In the genomic region with DNA sequence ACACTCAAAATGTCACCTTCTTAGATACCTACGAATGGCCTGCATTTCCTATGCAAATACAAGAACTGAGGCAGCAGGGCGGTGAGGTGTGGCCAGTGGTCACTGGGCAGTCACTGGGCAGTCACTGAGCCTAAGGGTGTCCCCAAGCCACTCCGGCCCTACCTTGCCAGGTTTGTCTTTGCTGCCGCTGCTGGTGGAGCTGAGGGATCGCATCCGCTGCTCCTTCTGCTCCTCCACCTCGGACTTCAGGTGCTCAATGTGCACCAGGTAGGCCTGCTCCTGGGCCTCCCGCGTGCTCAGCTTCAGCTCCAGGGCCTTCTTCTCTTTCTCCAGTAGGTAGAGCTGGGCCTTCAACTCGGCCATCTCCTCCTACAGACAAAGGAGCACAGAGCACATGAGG, we compare ENCODE assay signal across 13 cellular contexts.
DNase-seq lines count a peak whose midpoint lies in the region; ATAC-seq and TF ChIP-seq lines count a peak whose summit lies in the region.
"Had no signal": no experiment of that assay in that cellular context is flagged by ENCODE, and none has a peak within 500 bp of the region (broad histone marks: within the 10 kb centered on the region; RNA-seq: fewer than 3 reads in every experiment).

No MANE protein-coding gene starts in this region.

- H3F3A ChIP-seq in MM.1S (ENCODE audit: insufficient read depth, low read length) = peaks cover 38% of the 10 kb centered on the region

- no peaks in the 10 kb centered on the region for H3K9me2 ChIP-seq in MM.1S (replicated peaks; ENCODE audit: insufficient read depth, low read length)

- H3K27me3 ChIP-seq in MM.1S (replicated peaks; ENCODE audit: insufficient read depth, low read length) (no peaks in the 10 kb centered on the region), parathyroid adenoma (ENCODE audit: control insufficient read depth, insufficient read depth, low read length) (no peaks in the 10 kb centered on the region)

- no peaks in the 10 kb centered on the region for H3K9me3 Mint-ChIP-seq in WTC11
- H3K9me3 Mint-ChIP-seq: CD4-positive, alpha-beta memory T cell had no signal

- CTCF ChIA-PET in WTC11 (lab: Charles Lee) = interaction anchor here (0.6 to 1.5 kb wide), 2 partner anchors 75 to 302 kb away, joined by 3 read pairs; no protein-coding TSS in a partner anchor

- peaks cover 9% of the 10 kb centered on the region; the same call in 1 of the 2 replicates for H3K36me3 ChIP-seq in MM.1S (replicated peaks; ENCODE audit: insufficient read depth, low read length)
- H3K36me3 ChIP-seq in parathyroid adenoma (ENCODE audit: control insufficient read depth, insufficient read depth, low read length) = peaks cover 4% of the 10 kb centered on the region

- TF ChIP-seq CTCF in MM.1S (IDR thresholded peaks at IDR 0.05; ENCODE audit: low read length) (no peak), WTC11 (IDR thresholded peaks at IDR 0.05) (no peak), parathyroid adenoma (IDR thresholded peaks at IDR 0.05) (peak; percentile 54)

- H3K79me2 ChIP-seq in MM.1S (ENCODE audit: low read length) (peaks cover 37% of the 10 kb centered on the region), parathyroid adenoma (peaks cover 11% of the 10 kb centered on the region)

- peaks cover 17% of the 10 kb centered on the region for H3K36me3 Mint-ChIP-seq in WTC11

- POLR2A ChIA-PET in WTC11 (lab: Charles Lee) = no interaction called here

- peaks cover 73% of the 10 kb centered on the region for H3K4me1 ChIP-seq in MM.1S (ENCODE audit: low read length)
- peaks cover 60% of the 10 kb centered on the region for H3K4me1 ChIP-seq in parathyroid adenoma

- H3K4me3 Mint-ChIP-seq in WTC11 = no peak overlapping the region
- H3K4me3 Mint-ChIP-seq: CD4-positive, alpha-beta memory T cell had no signal

- H3K9ac ChIP-seq in MM.1S (ENCODE audit: low read length) = 0 out of 2 replicates have a peak overlapping the region, but pooled peaks have one; percentile 32
- no peak overlapping the region for H3K9ac ChIP-seq in parathyroid adenoma
- H3K9ac ChIP-seq: GM23248 had no signal

- 0 out of 2 replicates have a peak, but pooled peaks cover 4% of the 10 kb centered on the region for H3K4me1 Mint-ChIP-seq in WTC11

- H4K20me1 ChIP-seq in MM.1S (ENCODE audit: insufficient read depth, low read length) = no peaks in the 10 kb centered on the region

- H3K27ac ChIP-seq in MM.1S (ENCODE audit: low read length) (peak overlapping the region; percentile 90), parathyroid adenoma (peak overlapping the region; percentile 94)
- H3K27ac ChIP-seq: C4-2B, GM23248 had no signal

- no peaks in the 10 kb centered on the region for H3K9me3 ChIP-seq in MM.1S (replicated peaks; ENCODE audit: insufficient read depth, low read length)
- H3K9me3 ChIP-seq in parathyroid adenoma (ENCODE audit: control insufficient read depth, low read length) = no peaks in the 10 kb centered on the region

- ATAC-seq in WTC11 = peak; percentile 47
- peak; percentile 5 for ATAC-seq in left lobe of liver
- no peak for ATAC-seq in HG03457 (IDR thresholded peaks at IDR 0.05; ENCODE audit: unreplicated experiment)

- no peak overlapping the region for H3K27ac Mint-ChIP-seq in WTC11

- DNase-seq in MM.1S (no peak), WTC11 (ENCODE audit: low spot score) (no peak), left lobe of liver (ENCODE audit: low spot score) (no peak), GM19240 (ENCODE audit: insufficient read length, low spot score) (no peak)
- no peak for DNase-seq in activated CD8-positive, alpha-beta memory T cell treated with anti-CD3 and anti-CD28 coated beads, Interleukin-2, amount 50 U/mL, for 4 hours
- DNase-seq: CD4-positive, alpha-beta memory T cell; DMS79; GM23248 had no signal

- H2AFZ ChIP-seq in MM.1S (ENCODE audit: low read length) (no peak overlapping the region), parathyroid adenoma (no peak overlapping the region)
- H2AFZ ChIP-seq: GM23248 had no signal

- H3K4me3 ChIP-seq in MM.1S (ENCODE audit: low read length) (no peak overlapping the region), parathyroid adenoma (ENCODE audit: low read depth, low read length) (no peak overlapping the region)
- H3K4me3 ChIP-seq: GM12878, GM23248 had no signal

- H3K4me2 ChIP-seq in MM.1S (ENCODE audit: low read depth, low read length) = peak overlapping the region; percentile 68
- peak overlapping the region; percentile 15 for H3K4me2 ChIP-seq in parathyroid adenoma (ENCODE audit: low read length)

- no peaks in the 10 kb centered on the region for H3K27me3 Mint-ChIP-seq in WTC11 (ENCODE audit: low read depth)
- H3K27me3 Mint-ChIP-seq: B cell; CD4-positive, alpha-beta memory T cell had no signal

TF ChIP-seq in WTC11, 78 proteins besides CTCF, POLR2A, EP300 and RAD21:
- TF ChIP-seq NR2C2 (CRISPR knock-in tag; IDR thresholded peaks at IDR 0.05) (no peak), ATF1 (CRISPR knock-in tag; IDR thresholded peaks at IDR 0.05) (no peak), NFE2L1 (CRISPR knock-in tag; IDR thresholded peaks at IDR 0.05) (no peak)
- TF ChIP-seq, protein P1, sequence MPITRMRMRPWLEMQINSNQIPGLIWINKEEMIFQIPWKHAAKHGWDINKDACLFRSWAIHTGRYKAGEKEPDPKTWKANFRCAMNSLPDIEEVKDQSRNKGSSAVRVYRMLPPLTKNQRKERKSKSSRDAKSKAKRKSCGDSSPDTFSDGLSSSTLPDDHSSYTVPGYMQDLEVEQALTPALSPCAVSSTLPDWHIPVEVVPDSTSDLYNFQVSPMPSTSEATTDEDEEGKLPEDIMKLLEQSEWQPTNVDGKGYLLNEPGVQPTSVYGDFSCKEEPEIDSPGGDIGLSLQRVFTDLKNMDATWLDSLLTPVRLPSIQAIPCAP (CRISPR knock-in tag; IDR thresholded peaks at IDR 0.05) = no peak
- TF ChIP-seq, protein P2, sequence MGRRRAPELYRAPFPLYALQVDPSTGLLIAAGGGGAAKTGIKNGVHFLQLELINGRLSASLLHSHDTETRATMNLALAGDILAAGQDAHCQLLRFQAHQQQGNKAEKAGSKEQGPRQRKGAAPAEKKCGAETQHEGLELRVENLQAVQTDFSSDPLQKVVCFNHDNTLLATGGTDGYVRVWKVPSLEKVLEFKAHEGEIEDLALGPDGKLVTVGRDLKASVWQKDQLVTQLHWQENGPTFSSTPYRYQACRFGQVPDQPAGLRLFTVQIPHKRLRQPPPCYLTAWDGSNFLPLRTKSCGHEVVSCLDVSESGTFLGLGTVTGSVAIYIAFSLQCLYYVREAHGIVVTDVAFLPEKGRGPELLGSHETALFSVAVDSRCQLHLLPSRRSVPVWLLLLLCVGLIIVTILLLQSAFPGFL (CRISPR knock-in tag; IDR thresholded peaks at IDR 0.05; ENCODE audit: borderline replicate concordance) = no peak
